10 cellular contexts compared by ENCODE assay signal in the genomic region with DNA sequence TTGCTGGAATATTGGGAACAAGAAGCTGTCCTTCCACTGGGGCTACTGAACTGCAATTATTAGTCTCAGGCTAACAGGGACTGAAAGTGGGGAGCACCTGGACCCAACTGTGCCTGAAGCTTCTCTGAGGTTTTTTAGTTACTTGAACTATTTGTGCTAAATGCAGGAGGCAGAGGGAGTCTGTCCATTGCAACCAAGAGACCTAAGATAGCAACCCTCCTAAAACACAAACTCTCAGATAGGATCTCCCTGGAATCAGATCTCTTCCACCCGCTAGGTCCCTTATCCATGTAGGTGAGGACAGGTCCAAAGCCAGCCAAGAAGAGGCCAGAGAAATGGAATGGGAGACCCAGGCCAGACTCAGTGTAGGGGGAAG. TPM values are rescaled to one million over a fixed set of nuclear protein-coding genes. Genes with fewer than 3 reads are reported as not detected.
A peak's percentile ranks its signal among the peaks of the same experiment; 100 is the strongest.
DNase-seq lines count a peak whose midpoint lies in the region; ATAC-seq and TF ChIP-seq lines count a peak whose summit lies in the region.
"Had no signal": no experiment of that assay in that cellular context is flagged by ENCODE, and none has a peak within 500 bp of the region (broad histone marks: within the 10 kb centered on the region; RNA-seq: fewer than 3 reads in every experiment).

No MANE protein-coding gene starts in this region.

- TF ChIP-seq POLR2A in esophagus muscularis mucosa (IDR thresholded peaks at IDR 0.05; ENCODE audit: low read depth) (no peak), prostate gland (IDR thresholded peaks at IDR 0.05) (no peak)

- H3K4me3 ChIP-seq in BLaER1 treated with 17β-estradiol and CSF1 and Interleukin-3, amounts not matched to agents 10 nM and 100 nM, result no peak overlapping the region
- no peak overlapping the region for H3K4me3 ChIP-seq in esophagus muscularis mucosa
- no peak overlapping the region for H3K4me3 ChIP-seq in prostate gland

- 55% methylated on average over 1 of the region's 1 CpG for WGBS in esophagus muscularis mucosa
- WGBS in prostate gland, result 25% methylated on average over 1 of the region's 1 CpG

- H3K4me1 ChIP-seq in BLaER1 treated with 17β-estradiol and CSF1 and Interleukin-3, amounts not matched to agents 10 nM and 100 nM, result peaks cover 98 to 100% (median 100%) of the 10 kb centered on the region in 10 experiments
- H3K4me1 ChIP-seq in esophagus muscularis mucosa (peaks cover 92 to 100% (median 100%) of the 10 kb centered on the region in 4 donors), prostate gland (replicated peaks) (peaks cover 68% of the 10 kb centered on the region)

- peaks cover 0 to 36% (median 8%) of the 10 kb centered on the region in 11 experiments; a peak in 10 of 22 replicates for H3K36me3 ChIP-seq in BLaER1 treated with 17β-estradiol and CSF1 and Interleukin-3, amounts not matched to agents 10 nM and 100 nM
- peaks cover 0 to 5% (median 0%) of the 10 kb centered on the region in 4 donors for H3K36me3 ChIP-seq in esophagus muscularis mucosa
- H3K36me3 ChIP-seq in prostate gland, result no peaks in the 10 kb centered on the region

- no peak for TF ChIP-seq EP300 in esophagus muscularis mucosa (IDR thresholded peaks at IDR 0.05)

- peak overlapping the region in 1 of 11 experiments; percentile 31; a peak in 1 of 22 replicates for H3K27ac ChIP-seq in BLaER1 treated with 17β-estradiol and CSF1 and Interleukin-3, amounts not matched to agents 10 nM and 100 nM
- H3K27ac ChIP-seq in esophagus muscularis mucosa (replicated peaks in 1 of 4) (peak overlapping the region; percentile 79 to 98 (median 84)), prostate gland (peak overlapping the region; percentile 85 to 86)

- no peak for ATAC-seq in HG02763 (IDR thresholded peaks at IDR 0.05; ENCODE audit: unreplicated experiment)

- H3K9ac ChIP-seq in BLaER1 treated with 17β-estradiol and CSF1 and Interleukin-3, amounts not matched to agents 10 nM and 100 nM, result peak overlapping the region in 8 of 11 experiments; percentile 10 to 44 (median 24); a peak in 8 of 22 replicates

- peak overlapping the region; percentile 66 to 94 (median 81) for H3K4me2 ChIP-seq in BLaER1 treated with 17β-estradiol and CSF1 and Interleukin-3, amounts not matched to agents 10 nM and 100 nM

- TF ChIP-seq CTCF in esophagus muscularis mucosa (IDR thresholded peaks at IDR 0.05) (no peak), prostate gland (IDR thresholded peaks at IDR 0.05) (no peak)

- H4K20me1 ChIP-seq in BLaER1 treated with 17β-estradiol and CSF1 and Interleukin-3, amounts not matched to agents 10 nM and 100 nM, result peaks cover 100% of the 10 kb centered on the region in 11 experiments

- no peaks in the 10 kb centered on the region for H3K27me3 ChIP-seq in BLaER1 treated with 17β-estradiol and CSF1 and Interleukin-3, amounts not matched to agents 10 nM and 100 nM
- no peaks in the 10 kb centered on the region for H3K27me3 ChIP-seq in esophagus muscularis mucosa
- H3K27me3 ChIP-seq in prostate gland (replicated peaks; ENCODE audit: insufficient read depth), result no peaks in the 10 kb centered on the region

- DNase-seq in OCI-M1 (lab: John Stamatoyannopoulos, UW) (peak; percentile 70), esophagus muscularis mucosa (ENCODE audit: extremely low spot score) (no peak), prostate gland (ENCODE audit: low spot score) (no peak), SK-N-DZ (ENCODE audit: low spot score) (no peak), T-helper 2 cell (no peak), iPS-NIHi7 (ENCODE audit: extremely low spot score) (no peak)
- DNase-seq: NCI-H2029, small intestine had no signal

- intact Hi-C loops in esophagus muscularis mucosa (cut with DNase I), result loop anchor here (10.0 kb wide), 1 partner anchor 46 kb away; no protein-coding TSS in a partner anchor
- intact Hi-C loops in prostate gland (cut with DNase I), result loop anchor here (5.0 kb wide), 1 partner anchor 127 kb away; no protein-coding TSS in a partner anchor

- H3K9me3 ChIP-seq in BLaER1 treated with 17β-estradiol and CSF1 and Interleukin-3, amounts not matched to agents 10 nM and 100 nM (replicated peaks in 1 of 11), result no peaks in the 10 kb centered on the region
- no peaks in the 10 kb centered on the region for H3K9me3 ChIP-seq in esophagus muscularis mucosa
- no peaks in the 10 kb centered on the region for H3K9me3 ChIP-seq in prostate gland

RNA-seq across cellular contexts. Expression of gene NCOR2, which starts 58.1 kb away (rescaled TPM):
- total RNA-seq in esophagus muscularis mucosa (100 to 1,000 TPM; 107 to 188 (median 131) TPM), prostate gland (100 to 1,000 TPM; 184 to 306 TPM)
- polyA plus RNA-seq in SK-N-DZ (2014; cell fraction: cytosol; rRNA removed), result 11.5 and 13.0 TPM in 2 replicates
- 19.1 and 41.1 TPM in 2 replicates for polyA plus RNA-seq in SK-N-DZ (2014; cell fraction: nucleus; rRNA removed)
